In genomic region chr13:49539313-49539712, GRCh38 we compare ENCODE assay signal across 21 cellular contexts. TPM values are rescaled to one million over a fixed set of nuclear protein-coding genes. Genes with fewer than 3 reads are reported as not detected.
DNase-seq lines count a peak whose midpoint lies in the region; FAIRE-seq and TF ChIP-seq lines count a peak whose summit lies in the region.
"Had no signal": no experiment of that assay in that cellular context is flagged by ENCODE, and none has a peak within 500 bp of the region (broad histone marks: within the 10 kb centered on the region; RNA-seq: fewer than 3 reads in every experiment).

No MANE protein-coding gene starts in this region.

- no peak overlapping the region for H4K91ac ChIP-seq in trophoblast cell (ENCODE audit: low read depth, low read length)

- H3K27ac ChIP-seq in Karpas-422 (ENCODE audit: low read length) (peak overlapping the region; percentile 71), astrocyte (ENCODE audit: low read depth, low read length) (no peak overlapping the region), trophoblast cell (ENCODE audit: low read depth, low read length) (peak overlapping the region; percentile 56), kidney (ENCODE audit: low read depth in 2 of 2, low read length in 2 of 2) (no peak overlapping the region)
- H3K27ac ChIP-seq: A549, ascending aorta, PC-9, tibial nerve had no signal

- H3K36me3 Mint-ChIP-seq in activated CD4-positive, alpha-beta T cell treated with anti-CD3 and anti-CD28 coated beads, Interleukin-2, amount 10 ng/mL, durations not matched to agents 24 days and 14 days (ENCODE audit: low read depth), result peaks cover 30% of the 10 kb centered on the region
- peaks cover 7% of the 10 kb centered on the region for H3K36me3 Mint-ChIP-seq in astrocyte (ENCODE audit: low read depth, unreplicated experiment)

- H3K9me2 ChIP-seq in Karpas-422 (replicated peaks; ENCODE audit: insufficient read depth, low read length), result no peaks in the 10 kb centered on the region

- peaks cover 3% of the 10 kb centered on the region; the same call in 1 of the 2 replicates for H3K79me2 ChIP-seq in Karpas-422 (ENCODE audit: low read length)
- H3K79me2 ChIP-seq in astrocyte (ENCODE audit: insufficient read depth, low read length), result no peaks in the 10 kb centered on the region
- no peaks in the 10 kb centered on the region for H3K79me2 ChIP-seq in trophoblast cell (ENCODE audit: control insufficient read depth, insufficient read depth, low read length, poor library complexity)

- H3K4me1 ChIP-seq in Karpas-422 (ENCODE audit: low read length), result peaks cover 35% of the 10 kb centered on the region
- H3K4me1 ChIP-seq in astrocyte (ENCODE audit: insufficient read depth, low read length), result peaks cover 10% of the 10 kb centered on the region
- H3K4me1 ChIP-seq in trophoblast cell (ENCODE audit: control insufficient read depth in 1 of 2, insufficient read depth in 2 of 2, low read length in 2 of 2), result peaks cover 3 to 4% of the 10 kb centered on the region in 2 experiments
- no peaks in the 10 kb centered on the region for H3K4me1 ChIP-seq in kidney (ENCODE audit: control insufficient read depth in 1 of 2, insufficient read depth in 1 of 2, low read depth in 1 of 2, low read length in 2 of 2)
- H3K4me1 ChIP-seq: A549, ascending aorta, tibial nerve had no signal

- intact Hi-C loops in activated CD4-positive, alpha-beta T cell treated with anti-CD3 and anti-CD28 coated beads, Interleukin-2, amount 10 ng/mL, durations not matched to agents 24 days and 14 days (cut with micrococcal nuclease), result no loop called here
- intact Hi-C loops in kidney (cut with DNase I), result no loop called here

- peak overlapping the region; percentile 72 for H3K4me3 Mint-ChIP-seq in activated CD4-positive, alpha-beta T cell treated with anti-CD3 and anti-CD28 coated beads, Interleukin-2, amount 10 ng/mL, durations not matched to agents 24 days and 14 days
- no peak overlapping the region for H3K4me3 Mint-ChIP-seq in astrocyte (ENCODE audit: unreplicated experiment)

- H3K4me2 ChIP-seq in Karpas-422 (ENCODE audit: low read depth, low read length, poor library complexity, severe bottlenecking) (no peak overlapping the region), astrocyte (ENCODE audit: low read length) (no peak overlapping the region), trophoblast cell (ENCODE audit: low read length) (no peak overlapping the region)
- H3K4me2 ChIP-seq: A549, PC-9 had no signal

- no peaks in the 10 kb centered on the region for H3K27me3 ChIP-seq in Karpas-422 (ENCODE audit: low read length)
- H3K27me3 ChIP-seq in astrocyte (ENCODE audit: insufficient read depth, low read length), result no peaks in the 10 kb centered on the region
- H3K27me3 ChIP-seq in trophoblast cell (ENCODE audit: insufficient read depth, low read length), result no peaks in the 10 kb centered on the region
- H3K27me3 ChIP-seq: ascending aorta, heart right ventricle, tibial nerve had no signal

- H3K27me3 Mint-ChIP-seq in activated CD4-positive, alpha-beta T cell treated with anti-CD3 and anti-CD28 coated beads, Interleukin-2, amount 10 ng/mL, durations not matched to agents 24 days and 14 days, result no peaks in the 10 kb centered on the region
- H3K27me3 Mint-ChIP-seq in astrocyte (ENCODE audit: low read depth, unreplicated experiment), result no peaks in the 10 kb centered on the region

- no peak overlapping the region for H2AK5ac ChIP-seq in trophoblast cell (ENCODE audit: low read length)

- H3K4ac ChIP-seq in trophoblast cell (ENCODE audit: low read depth, low read length), result no peak overlapping the region

- no peak overlapping the region for H4K8ac ChIP-seq in trophoblast cell (ENCODE audit: low read depth, low read length)

- no peaks in the 10 kb centered on the region for H3K9me3 Mint-ChIP-seq in activated CD4-positive, alpha-beta T cell treated with anti-CD3 and anti-CD28 coated beads, Interleukin-2, amount 10 ng/mL, durations not matched to agents 24 days and 14 days
- H3K9me3 Mint-ChIP-seq in astrocyte (ENCODE audit: unreplicated experiment), result no peaks in the 10 kb centered on the region

- H3K4me3 ChIP-seq in Karpas-422 (ENCODE audit: low read length), result no peak overlapping the region
- no peak overlapping the region for H3K4me3 ChIP-seq in astrocyte (ENCODE audit: insufficient read depth, low read depth, low read length)
- no peak overlapping the region for H3K4me3 ChIP-seq in trophoblast cell (ENCODE audit: low read depth, low read length)
- H3K4me3 ChIP-seq in kidney (ENCODE audit: low read length in 2 of 2), result no peak overlapping the region
- H3K4me3 ChIP-seq: A549, ascending aorta, PC-9, tibial nerve had no signal

- H3K14ac ChIP-seq in trophoblast cell (ENCODE audit: low read length), result no peak overlapping the region

- H2BK120ac ChIP-seq in trophoblast cell (ENCODE audit: insufficient read depth, low read length, poor library complexity), result no peak overlapping the region

- H2AFZ ChIP-seq in Karpas-422 (ENCODE audit: low read length), result no peak overlapping the region
- no peak overlapping the region for H2AFZ ChIP-seq in astrocyte (ENCODE audit: low read depth, low read length)
- H2AFZ ChIP-seq in trophoblast cell (ENCODE audit: insufficient read depth, low read length, poor library complexity), result no peak overlapping the region
- H2AFZ ChIP-seq: PC-9 had no signal

- H3K23ac ChIP-seq in trophoblast cell (ENCODE audit: low read length), result no peak overlapping the region

- H4K20me1 ChIP-seq in Karpas-422 (ENCODE audit: insufficient read depth, low read depth, low read length) (no peaks in the 10 kb centered on the region), astrocyte (ENCODE audit: insufficient read depth, low read length) (no peaks in the 10 kb centered on the region)

- no peak for FAIRE-seq in astrocyte (lab: Jason Lieb, UNC)
- no peak for FAIRE-seq in kidney (lab: Jason Lieb, UNC)
- FAIRE-seq: A549, HTR-8/SVneo, keratinocyte had no signal

- H3K18ac ChIP-seq in trophoblast cell (ENCODE audit: low read length), result no peak overlapping the region

- no peak overlapping the region for H2BK5ac ChIP-seq in trophoblast cell (ENCODE audit: low read depth, low read length, poor library complexity)

- peaks cover 4% of the 10 kb centered on the region for H3K79me1 ChIP-seq in trophoblast cell (ENCODE audit: low read length)

- TF ChIP-seq CTCF in astrocyte (IDR thresholded peaks at IDR 0.05; ENCODE audit: insufficient read depth, low read depth, low read length) (no peak), kidney (IDR thresholded peaks at IDR 0.05; ENCODE audit: borderline replicate concordance, extremely low read depth, insufficient read depth) (no peak)

- H2BK12ac ChIP-seq in trophoblast cell (ENCODE audit: low read length), result no peak overlapping the region

- H3K27ac Mint-ChIP-seq in activated CD4-positive, alpha-beta T cell treated with anti-CD3 and anti-CD28 coated beads, Interleukin-2, amount 10 ng/mL, durations not matched to agents 24 days and 14 days, result peak overlapping the region; percentile 75
- H3K27ac Mint-ChIP-seq in astrocyte (ENCODE audit: unreplicated experiment), result no peak overlapping the region

- no peak overlapping the region for H3K9ac ChIP-seq in Karpas-422 (ENCODE audit: low read length)
- no peak overlapping the region for H3K9ac ChIP-seq in astrocyte (ENCODE audit: low read length)
- no peak overlapping the region for H3K9ac ChIP-seq in trophoblast cell (ENCODE audit: low read length)
- no peak overlapping the region for H3K9ac ChIP-seq in kidney (ENCODE audit: low read length in 2 of 2)

- H3K36me3 ChIP-seq in Karpas-422 (ENCODE audit: insufficient read depth, low read length) (peaks cover 40% of the 10 kb centered on the region; the same call in 1 of the 2 replicates), astrocyte (ENCODE audit: insufficient read depth, low read length) (peaks cover 10% of the 10 kb centered on the region), trophoblast cell (ENCODE audit: control insufficient read depth in 1 of 2, insufficient read depth in 2 of 2, low read length in 2 of 2) (peaks cover 4 to 5% of the 10 kb centered on the region in 2 experiments), kidney (ENCODE audit: control insufficient read depth in 1 of 2, insufficient read depth in 2 of 2, low read length in 2 of 2) (peaks cover 8 to 10% of the 10 kb centered on the region in 2 donors)

- no CpG with 5 or more reads among the region's 5 CpGs for WGBS in trophoblast cell (ENCODE audit: extremely low coverage, insufficient coverage, insufficient read length)

- H3K4me1 Mint-ChIP-seq in activated CD4-positive, alpha-beta T cell treated with anti-CD3 and anti-CD28 coated beads, Interleukin-2, amount 10 ng/mL, durations not matched to agents 24 days and 14 days, result peaks cover 18% of the 10 kb centered on the region
- peaks cover 11% of the 10 kb centered on the region for H3K4me1 Mint-ChIP-seq in astrocyte (ENCODE audit: low read depth, unreplicated experiment)

- no peak for DNase-seq in activated CD4-positive, alpha-beta T cell treated with anti-CD3 and anti-CD28 coated beads, Interleukin-2, amount 10 ng/mL, durations not matched to agents 24 days and 14 days
- DNase-seq in activated CD4-positive, alpha-beta T cell treated with anti-CD3 and anti-CD28 coated beads, Interleukin-2, amount 50 U/mL, for 4 hours, result no peak
- DNase-seq in Karpas-422 (no peak), astrocyte (ENCODE audit: low read depth) (peak; percentile 6), trophoblast cell (no peak), nucleus accumbens (lab: John Stamatoyannopoulos, UW) (no peak), HCEC 1CT (no peak), kidney (no peak)
- DNase-seq: activated CD8-positive, alpha-beta memory T cell treated with anti-CD3 and anti-CD28 coated beads, Interleukin-2, amount 50 U/mL, for 48 hours; H7; heart right ventricle; NCI-H187 treated with DMSO at 0.1 percent for 48 hours; NCI-H524; occipital lobe; PC-9; stimulated activated CD4-positive, alpha-beta T cell treated with anti-CD3 and anti-CD28 coated beads, Interleukin-4, amount 100 ng/mL, for 24 hours had no signal

- no peak overlapping the region for H4K12ac ChIP-seq in trophoblast cell (ENCODE audit: low read depth, low read length)

- no peaks in the 10 kb centered on the region for H3K9me3 ChIP-seq in Karpas-422 (ENCODE audit: low read length)
- H3K9me3 ChIP-seq in astrocyte (ENCODE audit: insufficient read depth, low read depth, low read length), result no peaks in the 10 kb centered on the region
- H3K9me3 ChIP-seq in trophoblast cell (ENCODE audit: insufficient read depth, low read depth, low read length), result no peaks in the 10 kb centered on the region
- no peaks in the 10 kb centered on the region for H3K9me3 ChIP-seq in kidney (ENCODE audit: control insufficient read depth in 1 of 2, low read length in 2 of 2)
- H3K9me3 ChIP-seq: A549, ascending aorta, heart right ventricle, tibial nerve had no signal

RNA-seq across cellular contexts. Expression of gene PHF11, which starts 43.6 kb away (rescaled TPM):
- total RNA-seq in activated CD4-positive, alpha-beta T cell treated with anti-CD3 and anti-CD28 coated beads, Interleukin-2, amount 10 ng/mL, durations not matched to agents 24 days and 14 days, result 56.8 and 60.8 TPM in 2 replicates
- total RNA-seq in Karpas-422 (2014; rRNA removed; shearing (Covaris generic); ENCODE audit: low replicate concordance), result 34.3 and 75.2 TPM in 2 replicates
- total RNA-seq in astrocyte, result 26.8 and 30.8 TPM in 2 replicates
- 11.7 and 12.0 TPM in 2 replicates for polyA plus RNA-seq in trophoblast cell (2013)
- total RNA-seq in kidney, result 57.0 TPM
- polyA plus RNA-seq in kidney (ENCODE audit: insufficient read depth, low read depth, low replicate concordance), result 50.3 TPM

RNA-seq across cellular contexts. Expression of gene RCBTB1, which starts 46.0 kb away (rescaled TPM):
- 14.8 and 16.2 TPM in 2 replicates for total RNA-seq in activated CD4-positive, alpha-beta T cell treated with anti-CD3 and anti-CD28 coated beads, Interleukin-2, amount 10 ng/mL, durations not matched to agents 24 days and 14 days
- total RNA-seq in Karpas-422 (2014; rRNA removed; shearing (Covaris generic); ENCODE audit: low replicate concordance), result 41.1 and 45.1 TPM in 2 replicates
- total RNA-seq in astrocyte (16.1 and 16.3 TPM in 2 replicates), kidney (18.9 TPM)
- 7.5 and 7.8 TPM in 2 replicates for polyA plus RNA-seq in trophoblast cell (2013)
- 14.8 TPM for polyA plus RNA-seq in kidney (ENCODE audit: insufficient read depth, low read depth, low replicate concordance)

Comparison
In these comparisons a context has a peak if more than half of its experiments do, and no peak if none do; other contexts are left out.
1. H3K27ac ChIP-seq: peak in Karpas-422 (single experiment) and trophoblast cell (single experiment); none in astrocyte (single experiment) and kidney (0 of 2).